Comparison of ENCODE assay signal across 1 cellular context in the genomic region with DNA sequence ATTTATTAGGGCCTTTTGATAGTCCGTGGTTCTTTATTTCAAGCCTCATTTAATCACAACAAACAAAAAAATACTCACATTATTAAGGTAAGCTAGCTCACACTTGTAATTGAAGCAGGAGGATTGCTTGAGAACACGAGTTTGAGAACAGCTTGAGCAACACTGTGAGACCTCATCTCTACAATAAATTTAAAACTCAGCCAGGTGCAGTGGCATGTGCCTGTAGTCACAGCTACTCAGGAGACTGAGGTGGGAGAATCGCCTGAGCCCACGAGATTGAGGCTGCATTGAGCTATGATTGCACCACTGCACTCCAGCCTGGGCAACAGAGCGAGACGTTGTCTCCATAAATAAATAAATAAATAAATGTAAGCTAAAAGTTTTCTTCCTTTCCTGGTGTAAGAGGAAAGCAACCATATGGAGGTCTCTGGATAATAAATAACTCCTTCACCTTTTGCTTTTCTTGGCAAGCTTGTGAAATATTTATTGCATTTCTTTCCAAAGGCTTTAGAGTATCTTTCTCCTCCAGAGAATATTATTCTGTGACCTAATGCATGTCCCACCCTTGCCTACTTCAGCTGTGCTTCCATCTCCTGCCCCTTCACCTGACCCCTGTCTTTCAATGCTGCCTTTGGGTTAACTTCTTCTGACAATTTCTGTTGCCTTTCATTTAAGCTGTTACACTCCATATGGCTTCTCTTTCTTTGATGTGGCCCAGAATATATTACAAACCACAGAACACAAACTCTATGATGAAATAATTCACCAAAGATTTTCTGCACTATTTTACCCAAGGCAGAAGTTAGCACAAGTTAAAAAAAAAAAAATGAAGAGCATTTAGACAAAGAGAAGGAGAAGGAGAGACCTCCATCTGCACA.
TF ChIP-seq lines count a peak whose summit lies in the region.

No MANE protein-coding gene starts in this region.

TF ChIP-seq in H1, 55 proteins besides CTCF, POLR2A, EP300 and RAD21:
- no peak for TF ChIP-seq FOSL1 (IDR thresholded peaks at IDR 0.05; ENCODE audit: insufficient read depth, low read depth, low read length)
- TF ChIP-seq RNF2 (IDR thresholded peaks at IDR 0.05; ENCODE audit: borderline replicate concordance, low read depth, low read length, missing control alignments, poor library complexity, severe bottlenecking) = no peak
- no peak for TF ChIP-seq BRCA1 (IDR thresholded peaks at IDR 0.05; ENCODE audit: low read depth, low read length)
- no peak for TF ChIP-seq SIN3A (conservative IDR thresholded peaks at IDR 0.05 in 1 of 2, IDR thresholded peaks at IDR 0.05 in 1 of 2; ENCODE audit: low read depth in 1 of 2, low read length in 2 of 2)
TF ChIP-seq in H1: peak in this region for 0.
